Comparison of ENCODE assay signal across 17 cellular contexts in genomic region chr9:136867917-136868316, GRCh38. TPM values are rescaled to one million over a fixed set of nuclear protein-coding genes. Genes with fewer than 3 reads are reported as not detected.
DNase-seq lines count a peak whose midpoint lies in the region; ATAC-seq and TF ChIP-seq lines count a peak whose summit lies in the region.
"Had no signal": no experiment of that assay in that cellular context is flagged by ENCODE, and none has a peak within 500 bp of the region (broad histone marks: within the 10 kb centered on the region; RNA-seq: fewer than 3 reads in every experiment).

No MANE protein-coding gene starts in this region.

- peaks cover 19% of the 10 kb centered on the region for H3K4me1 Mint-ChIP-seq in T-helper 1 cell treated with Interleukin-12 subunit alpha and Interleukin-12 subunit beta and Interleukin-4 antibody, amounts not matched to agents 30 μg/mL and 1 μg/mL, for 36 hours (ENCODE audit: low read depth)
- H3K4me1 Mint-ChIP-seq in activated naive CD8-positive, alpha-beta T cell treated with anti-CD3 and anti-CD28 coated beads for 36 hours, result peaks cover 21% of the 10 kb centered on the region
- H3K4me1 Mint-ChIP-seq in natural killer cell, result peaks cover 12 to 16% of the 10 kb centered on the region in 2 donors

- peaks cover 12% of the 10 kb centered on the region for H3K9me3 Mint-ChIP-seq in T-helper 1 cell treated with Interleukin-12 subunit alpha and Interleukin-12 subunit beta and Interleukin-4 antibody, amounts not matched to agents 30 μg/mL and 1 μg/mL, for 36 hours
- H3K9me3 Mint-ChIP-seq in activated naive CD8-positive, alpha-beta T cell treated with anti-CD3 and anti-CD28 coated beads for 36 hours, result peaks cover 7% of the 10 kb centered on the region
- no peaks in the 10 kb centered on the region for H3K9me3 Mint-ChIP-seq in natural killer cell

- TF ChIP-seq CTCF in natural killer cell (IDR thresholded peaks at IDR 0.05), result no peak

- DNase-seq in T-helper 1 cell (no peak), H7 (peak; percentile 11), natural killer cell (no peak), NCI-H82 treated with DMSO at 0.1 percent for 48 hours (lab: John Stamatoyannopoulos, UW; ENCODE audit: unreplicated experiment) (no peak), NOMO-1 treated with DMSO at 0.1 percent for 48 hours (lab: John Stamatoyannopoulos, UW; ENCODE audit: unreplicated experiment) (no peak), SKM-1 (lab: John Stamatoyannopoulos, UW; ENCODE audit: unreplicated experiment) (no peak)
- DNase-seq in activated naive CD8-positive, alpha-beta T cell treated with anti-CD3 and anti-CD28 coated beads for 36 hours, result no peak
- DNase-seq: effector CD4-positive, alpha-beta T cell; heart right ventricle; midbrain; NCI-H2029 treated with DMSO at 0.1 percent for 48 hours; NCI-H524 treated with DMSO at 0.1 percent for 48 hours; stimulated activated CD4-positive, alpha-beta T cell treated with anti-CD3 and anti-CD28 coated beads, Interleukin-2, amount 100 ng/mL, for 48 hours; thyroid gland had no signal

- no peak overlapping the region for H3K4me3 ChIP-seq in H7 (ENCODE audit: insufficient read depth, low read depth, low read length)
- H3K4me3 ChIP-seq: SJSA1, thyroid gland had no signal

- peaks cover 9% of the 10 kb centered on the region for H3K36me3 ChIP-seq in H7 (replicated peaks; ENCODE audit: control insufficient read depth, insufficient read depth, low read length)

- intact Hi-C loops in natural killer cell (cut with micrococcal nuclease), result no loop called here

- H3K27ac Mint-ChIP-seq in T-helper 1 cell treated with Interleukin-12 subunit alpha and Interleukin-12 subunit beta and Interleukin-4 antibody, amounts not matched to agents 30 μg/mL and 1 μg/mL, for 36 hours, result no peak overlapping the region
- H3K27ac Mint-ChIP-seq in activated naive CD8-positive, alpha-beta T cell treated with anti-CD3 and anti-CD28 coated beads for 36 hours, result no peak overlapping the region
- no peak overlapping the region for H3K27ac Mint-ChIP-seq in natural killer cell

- H3K4me3 Mint-ChIP-seq in T-helper 1 cell treated with Interleukin-12 subunit alpha and Interleukin-12 subunit beta and Interleukin-4 antibody, amounts not matched to agents 30 μg/mL and 1 μg/mL, for 36 hours, result peak overlapping the region; percentile 46
- H3K4me3 Mint-ChIP-seq in activated naive CD8-positive, alpha-beta T cell treated with anti-CD3 and anti-CD28 coated beads for 36 hours, result peak overlapping the region; percentile 77
- H3K4me3 Mint-ChIP-seq in natural killer cell, result peak overlapping the region; percentile 59

- peaks cover 16% of the 10 kb centered on the region for H3K36me3 Mint-ChIP-seq in T-helper 1 cell treated with Interleukin-12 subunit alpha and Interleukin-12 subunit beta and Interleukin-4 antibody, amounts not matched to agents 30 μg/mL and 1 μg/mL, for 36 hours (ENCODE audit: low read depth)
- peaks cover 14% of the 10 kb centered on the region for H3K36me3 Mint-ChIP-seq in activated naive CD8-positive, alpha-beta T cell treated with anti-CD3 and anti-CD28 coated beads for 36 hours
- H3K36me3 Mint-ChIP-seq in natural killer cell, result no peaks in the 10 kb centered on the region

- H3K27me3 ChIP-seq in H7 (ENCODE audit: control insufficient read depth, insufficient read depth, low read length), result no peaks in the 10 kb centered on the region
- H3K27me3 ChIP-seq: BLaER1, heart right ventricle, SJSA1, thyroid gland had no signal

- ATAC-seq in natural killer cell, result no peak
- ATAC-seq: heart right ventricle had no signal

- no peaks in the 10 kb centered on the region for H3K27me3 Mint-ChIP-seq in T-helper 1 cell treated with Interleukin-12 subunit alpha and Interleukin-12 subunit beta and Interleukin-4 antibody, amounts not matched to agents 30 μg/mL and 1 μg/mL, for 36 hours (ENCODE audit: low read depth)
- H3K27me3 Mint-ChIP-seq in activated naive CD8-positive, alpha-beta T cell treated with anti-CD3 and anti-CD28 coated beads for 36 hours, result no peaks in the 10 kb centered on the region
- H3K27me3 Mint-ChIP-seq in natural killer cell (ENCODE audit: low read depth in 2 of 2), result no peaks in the 10 kb centered on the region

RNA-seq across cellular contexts. Expression of gene EDF1, which starts 1.8 kb away (rescaled TPM):
- 213 and 240 TPM in 2 replicates for total RNA-seq in H7 (2014; rRNA removed; shearing (Covaris generic))
- total RNA-seq in activated naive CD8-positive, alpha-beta T cell treated with anti-CD3 and anti-CD28 coated beads for 36 hours, result 100 to 1,000 TPM; 276 to 284 TPM
- 100 to 1,000 TPM; 208 to 255 (median 227) TPM for total RNA-seq in natural killer cell

RNA-seq across cellular contexts. Expression of gene MAMDC4, which starts 15.8 kb away (rescaled TPM):
- total RNA-seq in H7 (2014; rRNA removed; shearing (Covaris generic)), result 1.2 and 3.0 TPM in 2 replicates
- total RNA-seq in activated naive CD8-positive, alpha-beta T cell treated with anti-CD3 and anti-CD28 coated beads for 36 hours, result 10 to 100 TPM; 10.9 to 12.6 TPM
- 1 to 10 TPM; 4.6 to 6.5 (median 5.8) TPM for total RNA-seq in natural killer cell

RNA-seq across cellular contexts. Expression of gene TRAF2, which starts 18.4 kb away (rescaled TPM):
- total RNA-seq in H7 (2014; rRNA removed; shearing (Covaris generic)), result 40.9 and 48.6 TPM in 2 replicates
- total RNA-seq in activated naive CD8-positive, alpha-beta T cell treated with anti-CD3 and anti-CD28 coated beads for 36 hours, result 10 to 100 TPM; 38.8 to 45.8 TPM
- total RNA-seq in natural killer cell, result 10 to 100 TPM; 17.4 to 35.5 (median 25.0) TPM

RNA-seq across cellular contexts. Expression of gene PHPT1, which starts 18.7 kb away (rescaled TPM):
- 68.2 and 75.5 TPM in 2 replicates for total RNA-seq in H7 (2014; rRNA removed; shearing (Covaris generic))
- total RNA-seq in activated naive CD8-positive, alpha-beta T cell treated with anti-CD3 and anti-CD28 coated beads for 36 hours, result 10 to 100 TPM; 93.0 to 97.8 TPM
- 10 to 100 TPM; 63.5 to 69.8 (median 67.7) TPM for total RNA-seq in natural killer cell

RNA-seq across cellular contexts. Expression of gene AJM1, which starts 25.6 kb away (rescaled TPM):
- total RNA-seq in H7 (2014; rRNA removed; shearing (Covaris generic)), result 0.14 and 0.52 TPM in 2 replicates
- total RNA-seq in activated naive CD8-positive, alpha-beta T cell treated with anti-CD3 and anti-CD28 coated beads for 36 hours, result 1 to 10 TPM; 2.8 to 3.1 TPM
- 10 to 100 TPM; 26.6 to 35.6 (median 31.5) TPM for total RNA-seq in natural killer cell
